8 cellular contexts compared by ENCODE assay signal in the genomic region with DNA sequence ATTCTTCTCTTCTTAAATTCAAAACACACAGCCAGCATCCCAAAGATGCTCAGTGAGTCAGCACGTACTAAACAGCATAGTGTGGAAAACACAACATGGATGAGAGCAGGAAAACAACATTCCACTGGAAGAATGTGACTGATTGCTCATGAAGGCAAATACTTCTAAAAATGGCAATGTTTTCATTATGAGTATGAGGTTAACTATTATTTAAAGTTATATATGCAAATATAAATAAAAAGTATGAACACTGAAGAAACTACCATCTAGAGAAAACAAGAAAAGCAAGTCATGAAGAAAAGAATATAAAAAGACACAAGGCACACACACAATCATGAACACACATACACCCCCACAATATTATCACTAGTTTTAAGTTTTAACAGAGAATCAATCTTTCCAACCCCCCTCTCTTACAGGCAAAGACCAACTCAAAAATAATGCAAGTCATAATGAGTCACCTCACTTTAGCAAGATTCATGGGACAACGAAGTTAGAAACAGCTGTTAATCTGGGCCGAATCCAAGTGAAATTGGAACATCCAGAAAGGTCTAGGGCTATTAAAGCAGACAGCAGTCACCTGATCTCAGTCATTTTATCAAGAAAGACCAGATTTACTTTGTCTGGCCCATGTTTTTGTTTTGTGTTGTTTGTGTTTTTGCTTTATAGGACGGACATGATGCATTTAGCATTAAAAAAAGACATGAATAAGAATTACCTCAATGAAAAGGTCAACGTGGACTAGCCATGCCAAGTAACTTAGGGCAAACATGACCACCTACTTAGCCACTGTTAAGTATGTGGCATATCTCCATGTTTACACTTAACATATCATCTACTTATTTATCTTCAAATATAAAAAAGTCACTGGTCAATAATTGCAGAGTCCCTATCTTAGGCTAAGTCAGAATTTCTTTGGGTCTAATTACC. TPM values are rescaled to one million over a fixed set of nuclear protein-coding genes. Genes with fewer than 3 reads are reported as not detected.
DNase-seq lines count a peak whose midpoint lies in the region; ATAC-seq and TF ChIP-seq lines count a peak whose summit lies in the region.
"Had no signal": no experiment of that assay in that cellular context is flagged by ENCODE, and none has a peak within 500 bp of the region (broad histone marks: within the 10 kb centered on the region; RNA-seq: fewer than 3 reads in every experiment).

No MANE protein-coding gene starts in this region.

- peak; percentile 92 for DNase-seq in M059J (ENCODE audit: low read depth)
- peak; percentile 71 for DNase-seq in brain pericyte (ENCODE audit: low read depth, low spot score)
- DNase-seq in left lobe of liver (ENCODE audit: low spot score): no peak
- DNase-seq in upper lobe of right lung: no peak
- no peak for DNase-seq in activated T-cell treated with anti-CD3 and anti-CD28 coated beads, Interleukin-2, amount 50 U/mL, for 24 hours
- DNase-seq in iPS-NIHi11 (ENCODE audit: low spot score): no peak

- H3K27ac ChIP-seq in upper lobe of right lung: peak overlapping the region; percentile 56
- H3K27ac ChIP-seq: parathyroid adenoma had no signal

- peaks cover 10% of the 10 kb centered on the region for H3K4me1 Mint-ChIP-seq in activated T-cell treated with anti-CD3 and anti-CD28 coated beads, Interleukin-2, amount 50 U/mL, for 24 hours (ENCODE audit: low read depth)

- H3K36me3 ChIP-seq in upper lobe of right lung: no peaks in the 10 kb centered on the region

- ATAC-seq in left lobe of liver: peak; percentile 62
- ATAC-seq in upper lobe of right lung: peak; percentile 45
- ATAC-seq in GM19328 (IDR thresholded peaks at IDR 0.05; ENCODE audit: unreplicated experiment): no peak

- no peak overlapping the region for H3K4me3 ChIP-seq in upper lobe of right lung

- H3K9me3 ChIP-seq in upper lobe of right lung: no peaks in the 10 kb centered on the region

- intact Hi-C loops in upper lobe of right lung (cut with DNase I): no loop called here

- TF ChIP-seq CTCF in upper lobe of right lung (IDR thresholded peaks at IDR 0.05): no peak

- H3K36me3 Mint-ChIP-seq in activated T-cell treated with anti-CD3 and anti-CD28 coated beads, Interleukin-2, amount 50 U/mL, for 24 hours (ENCODE audit: low read depth): peaks cover 11% of the 10 kb centered on the region

- no peaks in the 10 kb centered on the region for H3K9me3 Mint-ChIP-seq in activated T-cell treated with anti-CD3 and anti-CD28 coated beads, Interleukin-2, amount 50 U/mL, for 24 hours

- H3K27me3 Mint-ChIP-seq in activated T-cell treated with anti-CD3 and anti-CD28 coated beads, Interleukin-2, amount 50 U/mL, for 24 hours: no peaks in the 10 kb centered on the region

- H3K4me3 Mint-ChIP-seq in activated T-cell treated with anti-CD3 and anti-CD28 coated beads, Interleukin-2, amount 50 U/mL, for 24 hours: no peak overlapping the region

- H3K27ac Mint-ChIP-seq in activated T-cell treated with anti-CD3 and anti-CD28 coated beads, Interleukin-2, amount 50 U/mL, for 24 hours: no peak overlapping the region

- peaks cover 16% of the 10 kb centered on the region for H3K4me1 ChIP-seq in upper lobe of right lung
- H3K4me1 ChIP-seq: parathyroid adenoma had no signal

- H3K27me3 ChIP-seq in upper lobe of right lung: no peaks in the 10 kb centered on the region

RNA-seq across cellular contexts. Expression of a gene that starts 18.1 kb away (rescaled TPM):
- 33.5 and 53.4 TPM in 2 replicates for total RNA-seq in M059J (2014; rRNA removed; shearing (Covaris generic))
- 27.3 TPM for total RNA-seq in left lobe of liver
- total RNA-seq in upper lobe of right lung: 29.2 TPM

Comparison
In these comparisons a context has a peak if more than half of its experiments do, and no peak if none do; other contexts are left out.
1. DNase-seq: peak in M059J (single experiment) and brain pericyte (single experiment); none in left lobe of liver (single experiment), upper lobe of right lung (single experiment), activated T-cell treated with anti-CD3 and anti-CD28 coated beads, Interleukin-2, amount 50 U/mL, for 24 hours (single experiment) and iPS-NIHi11 (single experiment).